1 cellular context compared by ENCODE assay signal in genomic region chr11:64234840-64235379, GRCh38.
A peak's percentile ranks its signal among the peaks of the same experiment; 100 is the strongest.
TF ChIP-seq lines count a peak whose summit lies in the region.

No MANE protein-coding gene starts in this region.

TF ChIP-seq in HepG2, 621 proteins besides CTCF, POLR2A, EP300 and RAD21 (continued from another document and continues in another):
- peak; percentile 63; the same call in 1 of the 2 replicates for TF ChIP-seq YEATS4 (CRISPR knock-in tag; IDR thresholded peaks at IDR 0.05; ENCODE audit: borderline replicate concordance)
- peak; percentile 87 for TF ChIP-seq ZNF563 (CRISPR knock-in tag; IDR thresholded peaks at IDR 0.05)
- 0 out of 2 replicates have a peak, but pooled peaks have one; percentile 21 for TF ChIP-seq TFE3 (CRISPR knock-in tag; IDR thresholded peaks at IDR 0.05)
- TF ChIP-seq CAMTA2 (CRISPR knock-in tag; IDR thresholded peaks at IDR 0.05; ENCODE audit: borderline replicate concordance): no peak
- TF ChIP-seq MTERF4 (CRISPR knock-in tag; IDR thresholded peaks at IDR 0.05): peak; percentile 53; the same call in 1 of the 2 replicates
- peak; percentile 60 for TF ChIP-seq SP4 (CRISPR knock-in tag; IDR thresholded peaks at IDR 0.05)
- TF ChIP-seq UBTF (CRISPR knock-in tag; IDR thresholded peaks at IDR 0.05): peak; percentile 55; the same call in 1 of the 2 replicates
- TF ChIP-seq BCL3 (CRISPR knock-in tag; IDR thresholded peaks at IDR 0.05): 0 out of 2 replicates have a peak, but pooled peaks have one; percentile 26
- TF ChIP-seq IRF2 (CRISPR knock-in tag; IDR thresholded peaks at IDR 0.05): peak; percentile 24; the same call in 1 of the 2 replicates
- TF ChIP-seq ZNF790 (CRISPR knock-in tag; IDR thresholded peaks at IDR 0.05; ENCODE audit: borderline replicate concordance): peak; percentile 60; the same call in 1 of the 2 replicates
- TF ChIP-seq ZZZ3 (CRISPR knock-in tag; IDR thresholded peaks at IDR 0.05; ENCODE audit: borderline replicate concordance): no peak
- peak; percentile 82 for TF ChIP-seq ELF3 (CRISPR knock-in tag; IDR thresholded peaks at IDR 0.05)
- TF ChIP-seq GABPB1 (CRISPR knock-in tag; IDR thresholded peaks at IDR 0.05): peak; percentile 70
- no peak for TF ChIP-seq ATF1 (CRISPR knock-in tag; IDR thresholded peaks at IDR 0.05)
- TF ChIP-seq ZNF501 (CRISPR knock-in tag; IDR thresholded peaks at IDR 0.05): 0 out of 2 replicates have a peak, but pooled peaks have one; percentile 11
- TF ChIP-seq MLX (CRISPR knock-in tag; IDR thresholded peaks at IDR 0.05): 0 out of 2 replicates have a peak, but pooled peaks have one; percentile 12
- peak; percentile 40 for TF ChIP-seq ZBTB7B (CRISPR knock-in tag; IDR thresholded peaks at IDR 0.05)
- 0 out of 4 replicates have a peak, but pooled peaks of 1 of the 2 experiments have one; percentile 28 for TF ChIP-seq HMGXB4 (CRISPR knock-in tag; IDR thresholded peaks at IDR 0.05; ENCODE audit: borderline replicate concordance in 1 of 2, low read depth in 1 of 2)
- TF ChIP-seq ZNF414 (CRISPR knock-in tag; IDR thresholded peaks at IDR 0.05): 0 out of 2 replicates have a peak, but pooled peaks have one; percentile 45
- no peak for TF ChIP-seq ZNF800 (CRISPR knock-in tag; IDR thresholded peaks at IDR 0.05)
- no peak for TF ChIP-seq ZNF576 (CRISPR knock-in tag; IDR thresholded peaks at IDR 0.05)
- peak; percentile 58; the same call in 1 of the 2 replicates for TF ChIP-seq MXD1 (CRISPR knock-in tag; IDR thresholded peaks at IDR 0.05)
- TF ChIP-seq AGO2 (optimal IDR thresholded peaks at IDR 0.05; ENCODE audit: low read depth, low read length): no peak
- TF ChIP-seq CHCHD3 (CRISPR knock-in tag; IDR thresholded peaks at IDR 0.05): 0 out of 2 replicates have a peak, but pooled peaks have one; percentile 52
- peak; percentile 40; the same call in 1 of the 2 replicates for TF ChIP-seq HOXA3 (CRISPR knock-in tag; IDR thresholded peaks at IDR 0.05)
- peak; percentile 34; the same call in 1 of the 2 replicates for TF ChIP-seq ZNF609 (CRISPR knock-in tag; IDR thresholded peaks at IDR 0.05; ENCODE audit: borderline replicate concordance)
- peak; percentile 52; the same call in 1 of the 2 replicates for TF ChIP-seq ZFY (CRISPR knock-in tag; IDR thresholded peaks at IDR 0.05)
- TF ChIP-seq HOMEZ (CRISPR knock-in tag; IDR thresholded peaks at IDR 0.05; ENCODE audit: low read depth): peak; percentile 18; the same call in 1 of the 2 replicates
- TF ChIP-seq SNAPC2 (CRISPR knock-in tag; IDR thresholded peaks at IDR 0.05): 0 out of 2 replicates have a peak, but pooled peaks have one; percentile 49
